In the genomic region with DNA sequence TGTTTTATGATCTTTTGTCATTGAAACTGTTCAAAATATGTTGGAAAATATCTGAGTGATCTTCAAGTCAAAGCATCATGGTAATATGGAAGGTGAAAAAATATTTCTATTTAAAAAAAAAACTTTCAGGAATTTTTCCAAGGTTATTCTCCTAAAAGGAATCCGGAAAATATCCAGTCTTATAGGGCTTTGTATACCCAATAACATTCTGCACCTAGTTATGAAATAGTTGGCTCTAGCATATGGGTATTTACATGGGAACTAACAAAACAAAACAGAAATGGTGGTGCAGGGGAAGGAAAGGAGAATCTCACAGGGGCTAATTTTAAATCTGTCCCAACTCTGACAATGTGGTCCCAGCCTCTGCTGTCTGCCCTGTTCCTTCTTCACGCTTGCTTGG, we compare ENCODE assay signal across 12 cellular contexts.
DNase-seq lines count a peak whose midpoint lies in the region; ATAC-seq, FAIRE-seq and TF ChIP-seq lines count a peak whose summit lies in the region.
"Had no signal": no experiment of that assay in that cellular context is flagged by ENCODE, and none has a peak within 500 bp of the region (broad histone marks: within the 10 kb centered on the region; RNA-seq: fewer than 3 reads in every experiment).

No MANE protein-coding gene starts in this region.

- H3K9ac ChIP-seq in adipocyte (ENCODE audit: low read length) (peak overlapping the region; percentile 45), kidney (ENCODE audit: low read length in 2 of 2) (peak overlapping the region in 1 of 2 donors; percentile 1)
- H3K9ac ChIP-seq: BLaER1 treated with 17β-estradiol and CSF1 and Interleukin-3, amounts not matched to agents 10 nM and 100 nM had no signal

- H3K4me3 Mint-ChIP-seq in GM23338, result no peak overlapping the region

- no peak for FAIRE-seq in kidney (lab: Jason Lieb, UNC)

- no peaks in the 10 kb centered on the region for H3K36me3 Mint-ChIP-seq in GM23338 (ENCODE audit: low read depth)

- TF ChIP-seq CTCF in GM23338 (conservative IDR thresholded peaks at IDR 0.05; ENCODE audit: low read depth in 2 of 2) (no peak), kidney (IDR thresholded peaks at IDR 0.05; ENCODE audit: borderline replicate concordance, extremely low read depth, insufficient read depth) (no peak), spleen (IDR thresholded peaks at IDR 0.05 in 8 of 11, conservative IDR thresholded peaks at IDR 0.05 in 3 of 11) (no peak)

- H3K27me3 ChIP-seq in GM23338 (ENCODE audit: insufficient read depth), result no peaks in the 10 kb centered on the region
- no peaks in the 10 kb centered on the region for H3K27me3 ChIP-seq in adipocyte (replicated peaks; ENCODE audit: control insufficient read depth, insufficient read depth, low read length)
- no peaks in the 10 kb centered on the region for H3K27me3 ChIP-seq in spleen (replicated peaks in 1 of 7)

- ATAC-seq in GM23338, result no peak

- no peaks in the 10 kb centered on the region; the same call in 2 of the 3 replicates for H3K9me3 Mint-ChIP-seq in GM23338

- peak overlapping the region; percentile 49; the same call in 1 of the 2 replicates for H3K4me2 ChIP-seq in GM23338

- no peaks in the 10 kb centered on the region for H4K20me1 ChIP-seq in GM23338 (replicated peaks; ENCODE audit: insufficient read depth)

- H3K4me1 Mint-ChIP-seq in GM23338, result peaks cover 24% of the 10 kb centered on the region

- H3F3A ChIP-seq in GM23338 (replicated peaks; ENCODE audit: low read depth), result no peaks in the 10 kb centered on the region

- H3K9me2 ChIP-seq in GM23338 (ENCODE audit: insufficient read depth), result peaks cover 7% of the 10 kb centered on the region; the same call in 1 of the 2 replicates

- H3K36me3 ChIP-seq in GM23338 (ENCODE audit: insufficient read depth) (no peaks in the 10 kb centered on the region), adipocyte (ENCODE audit: control insufficient read depth, insufficient read depth, low read length, severe bottlenecking) (no peaks in the 10 kb centered on the region), kidney (ENCODE audit: control insufficient read depth in 1 of 2, insufficient read depth in 2 of 2, low read length in 2 of 2) (no peaks in the 10 kb centered on the region), spleen (peaks cover 0 to 8% (median 0%) of the 10 kb centered on the region in 6 donors)
- H3K36me3 ChIP-seq: BLaER1 treated with 17β-estradiol and CSF1 and Interleukin-3, amounts not matched to agents 10 nM and 100 nM had no signal

- TF ChIP-seq POLR2A in spleen (IDR thresholded peaks at IDR 0.05) (no peak), erythroblast (IDR thresholded peaks at IDR 0.05; ENCODE audit: low read length) (no peak)

- WGBS in spleen, 5 donors, result 64 to 84% (median 79%) methylated on average over 2 of the region's 2 CpGs

- H3K27me3 Mint-ChIP-seq in GM23338 (ENCODE audit: insufficient read depth, low read depth, poor library complexity), result peaks cover 20% of the 10 kb centered on the region

- H2AFZ ChIP-seq in GM23338, result peak overlapping the region; percentile 87; the same call in 1 of the 2 replicates

- H3K9me3 ChIP-seq in adipocyte (ENCODE audit: control insufficient read depth, low read length), result no peaks in the 10 kb centered on the region
- H3K9me3 ChIP-seq in kidney (ENCODE audit: control insufficient read depth in 1 of 2, low read length in 2 of 2), result no peaks in the 10 kb centered on the region
- no peaks in the 10 kb centered on the region for H3K9me3 ChIP-seq in spleen
- H3K9me3 ChIP-seq: BLaER1 treated with 17β-estradiol and CSF1 and Interleukin-3, amounts not matched to agents 10 nM and 100 nM had no signal

- H3K27ac Mint-ChIP-seq in GM23338, result no peak overlapping the region; the same call in 1 of the 2 replicates

- H3K79me2 ChIP-seq in GM23338 (replicated peaks; ENCODE audit: insufficient read depth), result no peaks in the 10 kb centered on the region

- H3K4me1 ChIP-seq in GM23338 (ENCODE audit: insufficient read depth) (peaks cover 7% of the 10 kb centered on the region), adipocyte (ENCODE audit: control insufficient read depth, insufficient read depth, low read length) (peaks cover 48% of the 10 kb centered on the region), kidney (ENCODE audit: control insufficient read depth in 1 of 2, insufficient read depth in 1 of 2, low read depth in 1 of 2, low read length in 2 of 2) (peaks cover 9 to 21% of the 10 kb centered on the region in 2 donors), spleen (peaks cover 0 to 40% (median 16%) of the 10 kb centered on the region in 6 donors)

- intact Hi-C loops in kidney (cut with DNase I) (no loop called here), spleen (cut with DNase I; ENCODE audit: low total_unique reads) (no loop called here)

- H3K27ac ChIP-seq in GM23338 (ENCODE audit: low read depth), result peak overlapping the region; percentile 50; the same call in 1 of the 2 replicates
- H3K27ac ChIP-seq in kidney (ENCODE audit: low read depth in 2 of 2, low read length in 2 of 2), result peak overlapping the region; percentile 63 to 84
- peak overlapping the region in 7 of 8 donors; percentile 41 to 84 (median 69) for H3K27ac ChIP-seq in spleen

- DNase-seq in GM23338 (ENCODE audit: low spot score) (no peak), adipocyte (ENCODE audit: low read depth) (peak; percentile 25), kidney (no peak), spleen (no peak), hippocampal formation (lab: John Stamatoyannopoulos, UW) (no peak), erythroblast (lab: John Stamatoyannopoulos, UW) (no peak), NCI-H1048 (lab: John Stamatoyannopoulos, UW) (no peak), NCI-H345 (lab: John Stamatoyannopoulos, UW) (no peak)
- DNase-seq: activated CD8-positive, alpha-beta memory T cell treated with anti-CD3 and anti-CD28 coated beads, Interleukin-2, amount 50 U/mL, for 4 hours; effector CD4-positive, alpha-beta T cell; MM.1S had no signal

- no peak overlapping the region for H3K4me3 ChIP-seq in GM23338
- no peak overlapping the region for H3K4me3 ChIP-seq in adipocyte (ENCODE audit: low read length)
- H3K4me3 ChIP-seq in kidney (ENCODE audit: low read length in 2 of 2), result no peak overlapping the region
- H3K4me3 ChIP-seq in spleen, result no peak overlapping the region
- H3K4me3 ChIP-seq: BLaER1 treated with 17β-estradiol and CSF1 and Interleukin-3, amounts not matched to agents 10 nM and 100 nM had no signal

TF ChIP-seq in GM23338, 12 proteins besides CTCF, POLR2A, EP300 and RAD21 (continues in another document):
- TF ChIP-seq, protein P1, sequence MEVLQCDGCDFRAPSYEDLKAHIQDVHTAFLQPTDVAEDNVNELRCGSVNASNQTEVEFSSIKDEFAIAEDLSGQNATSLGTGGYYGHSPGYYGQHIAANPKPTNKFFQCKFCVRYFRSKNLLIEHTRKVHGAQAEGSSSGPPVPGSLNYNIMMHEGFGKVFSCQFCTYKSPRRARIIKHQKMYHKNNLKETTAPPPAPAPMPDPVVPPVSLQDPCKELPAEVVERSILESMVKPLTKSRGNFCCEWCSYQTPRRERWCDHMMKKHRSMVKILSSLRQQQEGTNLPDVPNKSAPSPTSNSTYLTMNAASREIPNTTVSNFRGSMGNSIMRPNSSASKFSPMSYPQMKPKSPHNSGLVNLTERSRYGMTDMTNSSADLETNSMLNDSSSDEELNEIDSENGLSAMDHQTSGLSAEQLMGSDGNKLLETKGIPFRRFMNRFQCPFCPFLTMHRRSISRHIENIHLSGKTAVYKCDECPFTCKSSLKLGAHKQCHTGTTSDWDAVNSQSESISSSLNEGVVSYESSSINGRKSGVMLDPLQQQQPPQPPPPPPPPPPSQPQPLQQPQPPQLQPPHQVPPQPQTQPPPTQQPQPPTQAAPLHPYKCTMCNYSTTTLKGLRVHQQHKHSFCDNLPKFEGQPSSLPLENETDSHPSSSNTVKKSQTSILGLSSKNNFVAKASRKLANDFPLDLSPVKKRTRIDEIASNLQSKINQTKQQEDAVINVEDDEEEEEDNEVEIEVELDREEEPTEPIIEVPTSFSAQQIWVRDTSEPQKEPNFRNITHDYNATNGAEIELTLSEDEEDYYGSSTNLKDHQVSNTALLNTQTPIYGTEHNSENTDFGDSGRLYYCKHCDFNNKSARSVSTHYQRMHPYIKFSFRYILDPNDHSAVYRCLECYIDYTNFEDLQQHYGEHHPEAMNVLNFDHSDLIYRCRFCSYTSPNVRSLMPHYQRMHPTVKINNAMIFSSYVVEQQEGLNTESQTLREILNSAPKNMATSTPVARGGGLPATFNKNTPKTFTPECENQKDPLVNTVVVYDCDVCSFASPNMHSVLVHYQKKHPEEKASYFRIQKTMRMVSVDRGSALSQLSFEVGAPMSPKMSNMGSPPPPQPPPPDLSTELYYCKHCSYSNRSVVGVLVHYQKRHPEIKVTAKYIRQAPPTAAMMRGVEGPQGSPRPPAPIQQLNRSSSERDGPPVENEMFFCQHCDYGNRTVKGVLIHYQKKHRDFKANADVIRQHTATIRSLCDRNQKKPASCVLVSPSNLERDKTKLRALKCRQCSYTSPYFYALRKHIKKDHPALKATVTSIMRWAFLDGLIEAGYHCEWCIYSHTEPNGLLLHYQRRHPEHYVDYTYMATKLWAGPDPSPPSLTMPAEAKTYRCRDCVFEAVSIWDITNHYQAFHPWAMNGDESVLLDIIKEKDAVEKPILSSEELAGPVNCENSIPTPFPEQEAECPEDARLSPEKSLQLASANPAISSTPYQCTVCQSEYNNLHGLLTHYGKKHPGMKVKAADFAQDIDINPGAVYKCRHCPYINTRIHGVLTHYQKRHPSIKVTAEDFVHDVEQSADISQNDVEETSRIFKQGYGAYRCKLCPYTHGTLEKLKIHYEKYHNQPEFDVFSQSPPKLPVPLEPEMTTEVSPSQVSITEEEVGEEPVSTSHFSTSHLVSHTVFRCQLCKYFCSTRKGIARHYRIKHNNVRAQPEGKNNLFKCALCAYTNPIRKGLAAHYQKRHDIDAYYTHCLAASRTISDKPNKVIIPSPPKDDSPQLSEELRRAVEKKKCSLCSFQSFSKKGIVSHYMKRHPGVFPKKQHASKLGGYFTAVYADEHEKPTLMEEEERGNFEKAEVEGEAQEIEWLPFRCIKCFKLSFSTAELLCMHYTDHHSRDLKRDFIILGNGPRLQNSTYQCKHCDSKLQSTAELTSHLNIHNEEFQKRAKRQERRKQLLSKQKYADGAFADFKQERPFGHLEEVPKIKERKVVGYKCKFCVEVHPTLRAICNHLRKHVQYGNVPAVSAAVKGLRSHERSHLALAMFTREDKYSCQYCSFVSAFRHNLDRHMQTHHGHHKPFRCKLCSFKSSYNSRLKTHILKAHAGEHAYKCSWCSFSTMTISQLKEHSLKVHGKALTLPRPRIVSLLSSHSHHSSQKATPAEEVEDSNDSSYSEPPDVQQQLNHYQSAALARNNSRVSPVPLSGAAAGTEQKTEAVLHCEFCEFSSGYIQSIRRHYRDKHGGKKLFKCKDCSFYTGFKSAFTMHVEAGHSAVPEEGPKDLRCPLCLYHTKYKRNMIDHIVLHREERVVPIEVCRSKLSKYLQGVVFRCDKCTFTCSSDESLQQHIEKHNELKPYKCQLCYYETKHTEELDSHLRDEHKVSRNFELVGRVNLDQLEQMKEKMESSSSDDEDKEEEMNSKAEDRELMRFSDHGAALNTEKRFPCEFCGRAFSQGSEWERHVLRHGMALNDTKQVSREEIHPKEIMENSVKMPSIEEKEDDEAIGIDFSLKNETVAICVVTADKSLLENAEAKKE (CRISPR knock-in tag; IDR thresholded peaks at IDR 0.05), result no peak
- TF ChIP-seq EZH2phosphoT487 (IDR thresholded peaks at IDR 0.05; ENCODE audit: unreplicated experiment) (no peak), STAT1 (IDR thresholded peaks at IDR 0.05; ENCODE audit: unreplicated experiment) (no peak), ZNF331 (CRISPR knock-in tag; IDR thresholded peaks at IDR 0.05; ENCODE audit: low read depth) (no peak)
